ENCODE assay signal across 15 cellular contexts in genomic region chr16:50290856-50291255, GRCh38.
"Had no signal": no experiment of that assay in that cellular context is flagged by ENCODE, and none has a peak within 500 bp of the region (broad histone marks: within the 10 kb centered on the region; RNA-seq: fewer than 3 reads in every experiment).

No MANE protein-coding gene starts in this region.

- H3K27me3 ChIP-seq: hepatocyte, neutrophil, upper lobe of left lung, uterus had no signal

- ATAC-seq: mucosa of descending colon had no signal

- H3K9me3 Mint-ChIP-seq: nephron had no signal

- H3K4me3 ChIP-seq: hepatocyte, mucosa of descending colon, upper lobe of left lung, uterus had no signal

- H3K4me3 Mint-ChIP-seq: endodermal cell, nephron had no signal

- H3K4me1 Mint-ChIP-seq: endodermal cell, nephron had no signal

- H3K27ac ChIP-seq: hepatocyte, neutrophil, upper lobe of left lung, uterus had no signal

- DNase-seq: endodermal cell; erythroblast; foreskin melanocyte; head of caudate nucleus; mammary epithelial cell; mucosa of descending colon; posterior cingulate gyrus; small intestine; stimulated activated CD4-positive, alpha-beta T cell treated with anti-CD3 and anti-CD28 coated beads, Interleukin-12 subunit alpha, Interleukin-12 subunit beta, amount 100 ng/mL, for 4 hours; stimulated activated naive CD4-positive, alpha-beta T cell treated with Interleukin-2 at 50 U/mL for 16 hours; upper lobe of left lung; uterus had no signal

- H3K4me1 ChIP-seq: uterus had no signal

- H3K9me3 ChIP-seq: mucosa of descending colon, neutrophil, upper lobe of left lung, uterus had no signal

- H3K27ac Mint-ChIP-seq: endodermal cell, nephron had no signal
